In genomic region chr17:7476474-7476873, GRCh38 we compare ENCODE assay signal across 11 cellular contexts. TPM values are rescaled to one million over a fixed set of nuclear protein-coding genes. Genes with fewer than 3 reads are reported as not detected.
DNase-seq lines count a peak whose midpoint lies in the region; TF ChIP-seq lines count a peak whose summit lies in the region.
"Had no signal": no experiment of that assay in that cellular context is flagged by ENCODE, and none has a peak within 500 bp of the region (broad histone marks: within the 10 kb centered on the region; RNA-seq: fewer than 3 reads in every experiment).

No MANE protein-coding gene starts in this region.

- H3K36me3 Mint-ChIP-seq in T-helper 1 cell treated with Interleukin-12 subunit alpha and Interleukin-12 subunit beta and Interleukin-4 antibody, amounts not matched to agents 30 μg/mL and 1 μg/mL, for 36 hours (ENCODE audit: low read depth) = no peaks in the 10 kb centered on the region
- peaks cover 2% of the 10 kb centered on the region for H3K36me3 Mint-ChIP-seq in activated T-helper 1 cell treated with anti-CD3 and anti-CD28 coated beads, Interleukin-12 subunit alpha, Interleukin-12 subunit beta, Interleukin-2, Interleukin-4 antibody, amounts not matched to agents 30 ng/mL and 10 ng/mL and 1 ng/mL, durations not matched to agents 14 hours and 24 hours and 36 hours (ENCODE audit: low read depth)
- no peaks in the 10 kb centered on the region for H3K36me3 Mint-ChIP-seq in glutamatergic neuron (ENCODE audit: unreplicated experiment)

- DNase-seq in T-helper 1 cell = no peak
- DNase-seq in activated T-helper 1 cell treated with anti-CD3 and anti-CD28 coated beads, Interleukin-12 subunit alpha, Interleukin-12 subunit beta, Interleukin-2, Interleukin-4 antibody, amounts not matched to agents 30 ng/mL and 10 ng/mL and 1 ng/mL, durations not matched to agents 14 hours and 24 hours and 36 hours (ENCODE audit: low spot score) = no peak
- DNase-seq in glutamatergic neuron = no peak
- DNase-seq in occipital lobe (lab: John Stamatoyannopoulos, UW) = no peak
- no peak for DNase-seq in DMS153 treated with DMSO at 0.1 percent for 48 hours (lab: John Stamatoyannopoulos, UW; ENCODE audit: unreplicated experiment)
- no peak for DNase-seq in colonic mucosa
- DNase-seq: effector CD8-positive, alpha-beta T cell; NK-92 treated with Interleukin-12 subunit alpha and Interleukin-12 subunit beta, amount 100 ng/mL, for 24 hours had no signal

- H3K36me3 ChIP-seq in stomach smooth muscle (ENCODE audit: control insufficient read depth in 2 of 2, insufficient read depth in 2 of 2, low read length in 2 of 2) = peaks cover 0 to 2% of the 10 kb centered on the region in 2 donors
- no peaks in the 10 kb centered on the region for H3K36me3 ChIP-seq in colonic mucosa

- H3K27me3 ChIP-seq in stomach smooth muscle (ENCODE audit: control insufficient read depth in 1 of 2, insufficient read depth in 2 of 2, low read length in 2 of 2) (no peaks in the 10 kb centered on the region), colonic mucosa (no peaks in the 10 kb centered on the region)

- TF ChIP-seq CTCF in glutamatergic neuron (IDR thresholded peaks at IDR 0.05; ENCODE audit: partially characterized antibody, unreplicated experiment) = no peak
- TF ChIP-seq CTCF in colonic mucosa (IDR thresholded peaks at IDR 0.05) = no peak

- H3K27ac ChIP-seq in stomach smooth muscle (ENCODE audit: low read length) = peak overlapping the region; percentile 97
- no peak overlapping the region for H3K27ac ChIP-seq in colonic mucosa

- intact Hi-C loops in activated T-helper 1 cell treated with anti-CD3 and anti-CD28 coated beads, Interleukin-12 subunit alpha, Interleukin-12 subunit beta, Interleukin-2, Interleukin-4 antibody, amounts not matched to agents 30 ng/mL and 10 ng/mL and 1 ng/mL, durations not matched to agents 14 hours and 24 hours and 36 hours (cut with micrococcal nuclease) = no loop called here
- intact Hi-C loops in colonic mucosa (cut with DNase I) = no loop called here

- H3K9ac ChIP-seq in stomach smooth muscle (ENCODE audit: low read length in 2 of 2) = peak overlapping the region in 1 of 2 donors; percentile 51
- H3K9ac ChIP-seq in colonic mucosa (ENCODE audit: low read depth in 2 of 2, low read length in 2 of 2) = peak overlapping the region in 1 of 2 donors; percentile 14

- no peaks in the 10 kb centered on the region for H3K27me3 Mint-ChIP-seq in T-helper 1 cell treated with Interleukin-12 subunit alpha and Interleukin-12 subunit beta and Interleukin-4 antibody, amounts not matched to agents 30 μg/mL and 1 μg/mL, for 36 hours (ENCODE audit: low read depth)
- no peaks in the 10 kb centered on the region for H3K27me3 Mint-ChIP-seq in activated T-helper 1 cell treated with anti-CD3 and anti-CD28 coated beads, Interleukin-12 subunit alpha, Interleukin-12 subunit beta, Interleukin-2, Interleukin-4 antibody, amounts not matched to agents 30 ng/mL and 10 ng/mL and 1 ng/mL, durations not matched to agents 14 hours and 24 hours and 36 hours (ENCODE audit: insufficient read depth)
- peaks cover 12% of the 10 kb centered on the region for H3K27me3 Mint-ChIP-seq in glutamatergic neuron (ENCODE audit: unreplicated experiment)

- peaks cover 35% of the 10 kb centered on the region for H3K4me1 Mint-ChIP-seq in T-helper 1 cell treated with Interleukin-12 subunit alpha and Interleukin-12 subunit beta and Interleukin-4 antibody, amounts not matched to agents 30 μg/mL and 1 μg/mL, for 36 hours (ENCODE audit: low read depth)
- H3K4me1 Mint-ChIP-seq in activated T-helper 1 cell treated with anti-CD3 and anti-CD28 coated beads, Interleukin-12 subunit alpha, Interleukin-12 subunit beta, Interleukin-2, Interleukin-4 antibody, amounts not matched to agents 30 ng/mL and 10 ng/mL and 1 ng/mL, durations not matched to agents 14 hours and 24 hours and 36 hours (ENCODE audit: low read depth) = peaks cover 46% of the 10 kb centered on the region
- H3K4me1 Mint-ChIP-seq in glutamatergic neuron (ENCODE audit: low read depth, unreplicated experiment) = peaks cover 24% of the 10 kb centered on the region

- H3K4me3 Mint-ChIP-seq in T-helper 1 cell treated with Interleukin-12 subunit alpha and Interleukin-12 subunit beta and Interleukin-4 antibody, amounts not matched to agents 30 μg/mL and 1 μg/mL, for 36 hours = peak overlapping the region; percentile 5
- no peak overlapping the region for H3K4me3 Mint-ChIP-seq in activated T-helper 1 cell treated with anti-CD3 and anti-CD28 coated beads, Interleukin-12 subunit alpha, Interleukin-12 subunit beta, Interleukin-2, Interleukin-4 antibody, amounts not matched to agents 30 ng/mL and 10 ng/mL and 1 ng/mL, durations not matched to agents 14 hours and 24 hours and 36 hours
- peak overlapping the region; percentile 0 for H3K4me3 Mint-ChIP-seq in glutamatergic neuron (ENCODE audit: unreplicated experiment)

- H3K4me3 ChIP-seq in stomach smooth muscle (ENCODE audit: low read length in 2 of 2) = peak overlapping the region in 1 of 2 donors; percentile 92
- no peak overlapping the region for H3K4me3 ChIP-seq in colonic mucosa

- H3K27ac Mint-ChIP-seq in T-helper 1 cell treated with Interleukin-12 subunit alpha and Interleukin-12 subunit beta and Interleukin-4 antibody, amounts not matched to agents 30 μg/mL and 1 μg/mL, for 36 hours = no peak overlapping the region
- peak overlapping the region; percentile 11 for H3K27ac Mint-ChIP-seq in activated T-helper 1 cell treated with anti-CD3 and anti-CD28 coated beads, Interleukin-12 subunit alpha, Interleukin-12 subunit beta, Interleukin-2, Interleukin-4 antibody, amounts not matched to agents 30 ng/mL and 10 ng/mL and 1 ng/mL, durations not matched to agents 14 hours and 24 hours and 36 hours
- peak overlapping the region; percentile 45 for H3K27ac Mint-ChIP-seq in glutamatergic neuron (ENCODE audit: unreplicated experiment)

- no peaks in the 10 kb centered on the region for H3K9me3 Mint-ChIP-seq in T-helper 1 cell treated with Interleukin-12 subunit alpha and Interleukin-12 subunit beta and Interleukin-4 antibody, amounts not matched to agents 30 μg/mL and 1 μg/mL, for 36 hours
- no peaks in the 10 kb centered on the region for H3K9me3 Mint-ChIP-seq in activated T-helper 1 cell treated with anti-CD3 and anti-CD28 coated beads, Interleukin-12 subunit alpha, Interleukin-12 subunit beta, Interleukin-2, Interleukin-4 antibody, amounts not matched to agents 30 ng/mL and 10 ng/mL and 1 ng/mL, durations not matched to agents 14 hours and 24 hours and 36 hours
- peaks cover 14% of the 10 kb centered on the region for H3K9me3 Mint-ChIP-seq in glutamatergic neuron (ENCODE audit: unreplicated experiment)

- H3K4me1 ChIP-seq in stomach smooth muscle (ENCODE audit: control insufficient read depth, insufficient read depth, low read length) = peaks cover 54% of the 10 kb centered on the region
- H3K4me1 ChIP-seq in colonic mucosa = peaks cover 4% of the 10 kb centered on the region

- no peaks in the 10 kb centered on the region for H3K9me3 ChIP-seq in stomach smooth muscle (ENCODE audit: control insufficient read depth in 2 of 2, low read length in 2 of 2)
- no peaks in the 10 kb centered on the region for H3K9me3 ChIP-seq in colonic mucosa

RNA-seq across cellular contexts. Expression of gene ZBTB4, which starts 3.0 kb away (rescaled TPM):
- 15.1 and 16.0 TPM in 2 replicates for total RNA-seq in activated T-helper 1 cell treated with anti-CD3 and anti-CD28 coated beads, Interleukin-12 subunit alpha, Interleukin-12 subunit beta, Interleukin-2, Interleukin-4 antibody, amounts not matched to agents 30 ng/mL and 10 ng/mL and 1 ng/mL, durations not matched to agents 14 hours and 24 hours and 36 hours
- 25.1 TPM for total RNA-seq in glutamatergic neuron (ENCODE audit: unreplicated experiment)
- 17.6 TPM for total RNA-seq in occipital lobe
- 10 to 100 TPM; 12.9 to 26.7 TPM for total RNA-seq in colonic mucosa

RNA-seq across cellular contexts. Expression of gene SLC35G6, which starts 4.8 kb away (rescaled TPM):
- not detected in 2 replicates for total RNA-seq in activated T-helper 1 cell treated with anti-CD3 and anti-CD28 coated beads, Interleukin-12 subunit alpha, Interleukin-12 subunit beta, Interleukin-2, Interleukin-4 antibody, amounts not matched to agents 30 ng/mL and 10 ng/mL and 1 ng/mL, durations not matched to agents 14 hours and 24 hours and 36 hours
- 0.34 TPM for total RNA-seq in glutamatergic neuron (ENCODE audit: unreplicated experiment)
- total RNA-seq in occipital lobe = not detected
- total RNA-seq in colonic mucosa = not detected
- total RNA-seq: A673 had no signal

RNA-seq across cellular contexts. Expression of gene POLR2A, which starts 7.7 kb away (rescaled TPM):
- 221 and 223 TPM in 2 replicates for total RNA-seq in activated T-helper 1 cell treated with anti-CD3 and anti-CD28 coated beads, Interleukin-12 subunit alpha, Interleukin-12 subunit beta, Interleukin-2, Interleukin-4 antibody, amounts not matched to agents 30 ng/mL and 10 ng/mL and 1 ng/mL, durations not matched to agents 14 hours and 24 hours and 36 hours
- total RNA-seq in glutamatergic neuron (ENCODE audit: unreplicated experiment) (200 TPM), occipital lobe (54.6 TPM), colonic mucosa (100 to 1,000 TPM in 1 of 2 donors, 10 to 100 TPM in 1; 73.5 to 137 TPM)

RNA-seq across cellular contexts. Expression of gene CHRNB1, which starts 31.6 kb away (rescaled TPM):
- total RNA-seq in activated T-helper 1 cell treated with anti-CD3 and anti-CD28 coated beads, Interleukin-12 subunit alpha, Interleukin-12 subunit beta, Interleukin-2, Interleukin-4 antibody, amounts not matched to agents 30 ng/mL and 10 ng/mL and 1 ng/mL, durations not matched to agents 14 hours and 24 hours and 36 hours = 6.6 and 7.0 TPM in 2 replicates
- total RNA-seq in glutamatergic neuron (ENCODE audit: unreplicated experiment) (16.4 TPM), occipital lobe (17.2 TPM), colonic mucosa (1 to 10 TPM; 4.3 to 6.1 TPM)

RNA-seq across cellular contexts. Expression of gene FGF11, which starts 37.2 kb away (rescaled TPM):
- total RNA-seq in activated T-helper 1 cell treated with anti-CD3 and anti-CD28 coated beads, Interleukin-12 subunit alpha, Interleukin-12 subunit beta, Interleukin-2, Interleukin-4 antibody, amounts not matched to agents 30 ng/mL and 10 ng/mL and 1 ng/mL, durations not matched to agents 14 hours and 24 hours and 36 hours = 5.3 and 6.4 TPM in 2 replicates
- total RNA-seq in glutamatergic neuron (ENCODE audit: unreplicated experiment) (4.8 TPM), occipital lobe (18.2 TPM), colonic mucosa (1 to 10 TPM; 1.2 to 1.6 TPM)
